8 cellular contexts compared by ENCODE assay signal in the genomic region with DNA sequence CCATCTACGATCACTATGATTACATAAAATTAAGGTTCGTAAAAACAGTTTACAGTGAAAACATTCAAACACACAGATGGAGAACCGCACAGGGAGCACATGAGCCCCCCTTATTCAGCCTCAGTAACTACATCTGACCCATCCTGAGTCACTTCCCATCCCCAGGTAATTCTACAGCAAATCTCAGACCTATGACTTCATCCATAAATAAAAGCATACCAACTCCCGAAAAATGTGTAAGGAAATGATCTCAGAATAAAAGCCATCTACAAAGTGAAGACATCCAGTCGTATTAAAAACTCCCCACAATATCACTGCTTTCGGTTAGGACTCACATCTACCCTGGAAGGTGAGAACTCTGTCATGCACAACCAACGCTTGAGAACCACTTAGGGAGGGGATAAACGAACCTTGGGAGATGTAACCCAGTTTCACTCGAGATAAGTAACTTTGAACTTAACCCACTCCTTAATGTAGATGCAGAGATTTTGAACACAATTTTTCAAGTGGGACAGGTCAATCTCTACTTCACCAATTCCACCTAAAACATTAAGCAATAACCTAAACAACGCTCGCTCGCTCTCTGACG. TPM values are rescaled to one million over a fixed set of nuclear protein-coding genes. Genes with fewer than 3 reads are reported as not detected.
DNase-seq lines count a peak whose midpoint lies in the region; ATAC-seq and TF ChIP-seq lines count a peak whose summit lies in the region.

No MANE protein-coding gene starts in this region.

- no peak for TF ChIP-seq CTCF in HFF-Myc (IDR thresholded peaks at IDR 0.05; ENCODE audit: low read depth, low read length, missing control alignments)
- TF ChIP-seq CTCF in tibial nerve (IDR thresholded peaks at IDR 0.05), result no peak

- no peak for TF ChIP-seq POLR2A in tibial nerve (IDR thresholded peaks at IDR 0.05)

- ATAC-seq in activated naive CD8-positive, alpha-beta T cell treated with anti-CD3 and anti-CD28 coated beads, Interleukin-2, amount 50 U/mL, for 24 hours, result no peak

- peaks cover 0 to 48% (median 13%) of the 10 kb centered on the region in 4 donors for H3K4me1 ChIP-seq in tibial nerve

- DNase-seq in AG08395 (ENCODE audit: low spot score) (peak; percentile 19), HFF-Myc (ENCODE audit: extremely low read depth, low read depth) (no peak), kidney tubule cell (ENCODE audit: low spot score) (peak; percentile 83), tibial nerve (ENCODE audit: low spot score in 2 of 2) (no peak), Ammon's horn (ENCODE audit: low spot score) (no peak), NCI-H2081 treated with DMSO at 0.1 percent for 48 hours (lab: John Stamatoyannopoulos, UW) (no peak)
- no peak for DNase-seq in activated naive CD8-positive, alpha-beta T cell treated with anti-CD3 and anti-CD28 coated beads, Interleukin-2, amount 50 U/mL, for 24 hours
- no peak for DNase-seq in activated CD4-positive, alpha-beta T cell treated with anti-CD3 and anti-CD28 coated beads for 4 hours

- no peak for TF ChIP-seq EP300 in tibial nerve (IDR thresholded peaks at IDR 0.05)

- peaks cover 5 to 38% (median 19%) of the 10 kb centered on the region in 3 donors for H3K36me3 ChIP-seq in tibial nerve

- no peaks in the 10 kb centered on the region for H3K27me3 ChIP-seq in tibial nerve

- peak overlapping the region; percentile 94 for H3K27ac Mint-ChIP-seq in activated naive CD8-positive, alpha-beta T cell treated with anti-CD3 and anti-CD28 coated beads, Interleukin-2, amount 50 U/mL, for 24 hours

- H3K4me1 Mint-ChIP-seq in activated naive CD8-positive, alpha-beta T cell treated with anti-CD3 and anti-CD28 coated beads, Interleukin-2, amount 50 U/mL, for 24 hours, result peaks cover 35% of the 10 kb centered on the region

- peak overlapping the region; percentile 91 for H3K4me3 ChIP-seq in HFF-Myc (replicated peaks; ENCODE audit: low read depth, low read length)
- peak overlapping the region; percentile 71 to 100 (median 80) for H3K4me3 ChIP-seq in tibial nerve

- H3K4me3 Mint-ChIP-seq in activated naive CD8-positive, alpha-beta T cell treated with anti-CD3 and anti-CD28 coated beads, Interleukin-2, amount 50 U/mL, for 24 hours, result peak overlapping the region; percentile 95

- H3K9me3 Mint-ChIP-seq in activated naive CD8-positive, alpha-beta T cell treated with anti-CD3 and anti-CD28 coated beads, Interleukin-2, amount 50 U/mL, for 24 hours, result no peaks in the 10 kb centered on the region

- no peaks in the 10 kb centered on the region for H3K9me3 ChIP-seq in tibial nerve

- no peaks in the 10 kb centered on the region for H3K27me3 Mint-ChIP-seq in activated naive CD8-positive, alpha-beta T cell treated with anti-CD3 and anti-CD28 coated beads, Interleukin-2, amount 50 U/mL, for 24 hours

- peaks cover 41% of the 10 kb centered on the region for H3K36me3 Mint-ChIP-seq in activated naive CD8-positive, alpha-beta T cell treated with anti-CD3 and anti-CD28 coated beads, Interleukin-2, amount 50 U/mL, for 24 hours (ENCODE audit: low read depth)

- 23% methylated on average over 13 of the region's 13 CpGs for WGBS in tibial nerve, 2 donors

- H3K27ac ChIP-seq in tibial nerve, result peak overlapping the region; percentile 99

RNA-seq across cellular contexts. Expression of a gene that starts 1.3 kb away (rescaled TPM):
- 10 to 100 TPM; 50.9 to 64.9 (median 59.9) TPM for total RNA-seq in tibial nerve

RNA-seq across cellular contexts. Expression of a gene that starts 57.2 kb away (rescaled TPM):
- total RNA-seq in tibial nerve, result 10 to 100 TPM; 53.1 to 81.0 (median 63.8) TPM

Comparison
In these comparisons a context has a peak if more than half of its experiments do, and no peak if none do; other contexts are left out.
1. DNase-seq: peak in AG08395 (single experiment) and kidney tubule cell (single experiment); none in HFF-Myc (single experiment), activated naive CD8-positive, alpha-beta T cell treated with anti-CD3 and anti-CD28 coated beads, Interleukin-2, amount 50 U/mL, for 24 hours (single experiment), tibial nerve (0 of 2), Ammon's horn (single experiment), activated CD4-positive, alpha-beta T cell treated with anti-CD3 and anti-CD28 coated beads for 4 hours (0 of 2) and NCI-H2081 treated with DMSO at 0.1 percent for 48 hours (single experiment).